Comparison of ENCODE assay signal across 1 cellular context in the genomic region with DNA sequence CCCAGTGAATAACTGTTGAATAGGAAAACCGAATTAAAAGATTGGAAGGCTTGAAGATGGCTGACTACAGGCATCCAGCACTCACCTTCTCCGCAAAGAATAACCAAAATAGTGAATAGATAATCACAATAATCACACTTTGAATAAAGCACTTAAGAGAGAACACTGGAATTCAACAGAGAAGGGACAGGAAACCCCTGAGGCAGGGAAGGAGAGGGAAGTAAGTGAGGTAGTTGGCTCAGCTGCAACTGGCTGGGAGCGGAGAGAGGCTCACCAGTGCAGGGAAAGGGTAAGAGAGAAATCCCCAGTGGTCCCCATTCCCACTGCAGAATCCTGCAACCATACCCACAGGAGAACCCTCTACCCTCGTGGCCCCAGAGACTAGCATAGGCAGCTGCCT.
TF ChIP-seq lines count a peak whose summit lies in the region.

No MANE protein-coding gene starts in this region.

TF ChIP-seq in IMR-90, 13 proteins besides CTCF, POLR2A, EP300 and RAD21 (continued from another document):
- TF ChIP-seq, protein P1, sequence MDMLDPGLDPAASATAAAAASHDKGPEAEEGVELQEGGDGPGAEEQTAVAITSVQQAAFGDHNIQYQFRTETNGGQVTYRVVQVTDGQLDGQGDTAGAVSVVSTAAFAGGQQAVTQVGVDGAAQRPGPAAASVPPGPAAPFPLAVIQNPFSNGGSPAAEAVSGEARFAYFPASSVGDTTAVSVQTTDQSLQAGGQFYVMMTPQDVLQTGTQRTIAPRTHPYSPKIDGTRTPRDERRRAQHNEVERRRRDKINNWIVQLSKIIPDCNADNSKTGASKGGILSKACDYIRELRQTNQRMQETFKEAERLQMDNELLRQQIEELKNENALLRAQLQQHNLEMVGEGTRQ (IDR thresholded peaks at IDR 0.05; ENCODE audit: low read depth, low read length): no peak
- no peak for TF ChIP-seq RFX5 (IDR thresholded peaks at IDR 0.05; ENCODE audit: low read depth, low read length)
- TF ChIP-seq FOS (IDR thresholded peaks at IDR 0.05; ENCODE audit: low read depth, low read length): no peak
- TF ChIP-seq MAZ (IDR thresholded peaks at IDR 0.05; ENCODE audit: borderline replicate concordance, low read depth, low read length): no peak
